ENCODE assay signal across 8 cellular contexts in the genomic region with DNA sequence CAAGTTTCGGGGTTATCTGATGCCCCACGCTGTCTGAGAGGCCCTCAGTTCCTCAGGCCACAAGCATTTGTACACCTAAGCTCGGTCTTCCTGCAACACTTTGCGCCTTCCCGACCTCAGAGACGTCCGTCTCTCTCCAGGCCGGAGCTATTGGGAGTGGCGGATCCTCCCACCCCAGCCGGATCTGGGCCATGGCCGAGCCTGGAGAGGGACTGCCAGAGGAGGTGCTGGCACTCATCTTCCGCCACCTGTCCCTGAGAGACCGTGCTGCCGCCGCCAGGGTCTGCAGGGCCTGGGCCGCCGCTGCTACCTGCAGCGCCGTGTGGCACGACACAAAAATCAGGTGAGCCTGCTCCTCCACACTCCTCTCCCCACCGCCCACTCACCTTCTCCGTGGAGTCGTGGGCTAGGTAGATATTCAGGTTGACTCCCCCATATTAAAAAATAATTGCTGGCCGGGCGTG. TPM values are rescaled to one million over a fixed set of nuclear protein-coding genes. Genes with fewer than 3 reads are reported as not detected.
DNase-seq lines count a peak whose midpoint lies in the region; ATAC-seq and TF ChIP-seq lines count a peak whose summit lies in the region.

No MANE protein-coding gene starts in this region.

- dilution Hi-C loops in IMR-90 (cut with HindIII; ENCODE audit: low sequenced_read_pairs, unreplicated experiment) = no loop called here

- H3K9me3 ChIP-seq in AG04450 (ENCODE audit: control insufficient read depth, insufficient read depth, low read length) (peaks cover 7% of the 10 kb centered on the region; the same call in 1 of the 2 replicates), IMR-90 (ENCODE audit: control insufficient read depth, insufficient read depth, low read length) (no peaks in the 10 kb centered on the region)

- H3K4ac ChIP-seq in IMR-90 (ENCODE audit: low read depth, low read length) = no peak overlapping the region

- TF ChIP-seq POLR2A in IMR-90 (IDR thresholded peaks at IDR 0.05; ENCODE audit: low read depth, low read length) = no peak

- H3K9ac ChIP-seq in IMR-90 (ENCODE audit: low read depth, low read length) = no peak overlapping the region

- CTCF ChIA-PET in AG04450 (lab: Charles Lee) = interaction anchor here (1.1 to 3.1 kb wide), 2 partner anchors 9 to 207 kb away, joined by 3 to 11 read pairs; a partner anchor contains a TSS
- CTCF ChIA-PET in IMR-90 (lab: Yijun Ruan, JAX) = interaction anchor here (0.6 kb wide), 1 partner anchor 11 kb away, joined by 4 read pairs; a partner anchor contains a TSS

- no peak overlapping the region for H4K91ac ChIP-seq in IMR-90 (ENCODE audit: insufficient read depth, low read depth, low read length)

- DNase-seq in AG04450 (ENCODE audit: low read depth, low spot score) = no peak
- no peak for DNase-seq in IMR-90
- peak; percentile 75 for DNase-seq in coronary artery (ENCODE audit: low spot score)
- no peak for DNase-seq in mesothelial cell of epicardium (ENCODE audit: low spot score in 2 of 2, unreplicated experiment in 2 of 2)
- no peak for DNase-seq in stimulated activated CD4-positive, alpha-beta T cell treated with anti-CD3 and anti-CD28 coated beads, Interleukin-2, amount 100 ng/mL, for 24 hours
- DNase-seq in amniotic stem cell (lab: John Stamatoyannopoulos, UW) = no peak

- H2BK5ac ChIP-seq in IMR-90 (ENCODE audit: low read depth, low read length, poor library complexity, severe bottlenecking) = no peak overlapping the region

- H2BK20ac ChIP-seq in IMR-90 (ENCODE audit: low read depth, low read length) = no peak overlapping the region

- TF ChIP-seq RAD21 in IMR-90 (IDR thresholded peaks at IDR 0.05; ENCODE audit: low read length) = no peak

- H3K4me3 Mint-ChIP-seq in mesothelial cell of epicardium = peak overlapping the region; percentile 20

- peak overlapping the region; percentile 49; the same call in 1 of the 2 replicates for H4K5ac ChIP-seq in IMR-90 (ENCODE audit: low read depth, low read length)

- H3K27me3 Mint-ChIP-seq in mesothelial cell of epicardium (ENCODE audit: low read depth) = peaks cover 95% of the 10 kb centered on the region

- H4K20me1 ChIP-seq in IMR-90 (ENCODE audit: insufficient read depth, low read length) = peaks cover 10% of the 10 kb centered on the region

- no peaks in the 10 kb centered on the region for H3K9me3 Mint-ChIP-seq in mesothelial cell of epicardium

- H3K36me3 Mint-ChIP-seq in mesothelial cell of epicardium = no peaks in the 10 kb centered on the region

- H3K27ac Mint-ChIP-seq in mesothelial cell of epicardium = no peak overlapping the region

- H3K79me1 ChIP-seq in IMR-90 (ENCODE audit: low read depth in 1 of 2, low read length in 2 of 2) = peaks cover 10 to 25% of the 10 kb centered on the region in 2 experiments; a peak in 2 of 4 replicates

- peak overlapping the region; percentile 61; the same call in 1 of the 2 replicates for H2AK5ac ChIP-seq in IMR-90 (ENCODE audit: low read depth, low read length)

- no peak overlapping the region for H3K14ac ChIP-seq in IMR-90 (replicated peaks; ENCODE audit: low read depth, low read length)

- H3K27ac ChIP-seq in AG04450 (ENCODE audit: low read depth, low read length) = no peak overlapping the region
- H3K27ac ChIP-seq in IMR-90 (ENCODE audit: insufficient read depth, low read length) = no peak overlapping the region
- H3K27ac ChIP-seq in coronary artery = no peak overlapping the region

- TF ChIP-seq CTCF in AG04450 (IDR thresholded peaks at IDR 0.05; ENCODE audit: low read depth, low read length) = no peak
- no peak for TF ChIP-seq CTCF in IMR-90 (conservative IDR thresholded peaks at IDR 0.05; ENCODE audit: low read depth, low read length)
- TF ChIP-seq CTCF in coronary artery (IDR thresholded peaks at IDR 0.05) = no peak
- TF ChIP-seq CTCF in mesothelial cell of epicardium (IDR thresholded peaks at IDR 0.05; ENCODE audit: unreplicated experiment) = no peak

- H3K56ac ChIP-seq in IMR-90 (ENCODE audit: extremely low read depth, insufficient read depth, low read length) = no peak overlapping the region

- H3K23ac ChIP-seq in IMR-90 (ENCODE audit: low read depth, low read length) = peak overlapping the region; percentile 35; the same call in 1 of the 2 replicates

- H2AFZ ChIP-seq in IMR-90 (replicated peaks; ENCODE audit: low read length, poor library complexity) = peak overlapping the region; percentile 19

- no peak overlapping the region for H2BK15ac ChIP-seq in IMR-90 (ENCODE audit: low read depth, low read length)

- H3K27me3 ChIP-seq in AG04450 (ENCODE audit: control insufficient read depth, insufficient read depth, low read length) (peaks cover 39% of the 10 kb centered on the region), IMR-90 (ENCODE audit: control insufficient read depth, insufficient read depth, low read length) (peaks cover 24% of the 10 kb centered on the region; the same call in 1 of the 2 replicates)

- peaks cover 18% of the 10 kb centered on the region; the same call in 1 of the 2 replicates for H3K4me1 ChIP-seq in IMR-90 (ENCODE audit: control insufficient read depth, insufficient read depth, low read length)

- H3K18ac ChIP-seq in IMR-90 (ENCODE audit: low read depth, low read length) = no peak overlapping the region

- H2BK120ac ChIP-seq in IMR-90 (ENCODE audit: low read depth, low read length) = no peak overlapping the region

- H3K4me3 ChIP-seq in AG04450 (ENCODE audit: low read depth, low read length) (peak overlapping the region; percentile 92), IMR-90 (ENCODE audit: insufficient read depth, low read depth, low read length) (no peak overlapping the region), coronary artery (peak overlapping the region; percentile 82)

- peaks cover 5% of the 10 kb centered on the region; the same call in 1 of the 2 replicates for H3K9me1 ChIP-seq in IMR-90 (ENCODE audit: insufficient read depth, low read length)

- H3K4me2 ChIP-seq in IMR-90 (ENCODE audit: low read depth, low read length) = peak overlapping the region; percentile 66

- 43% methylated on average over 2 of the region's 25 CpGs; no CpG with 5 or more reads in 1 of the 2 experiments for WGBS in IMR-90 (ENCODE audit: extremely low coverage in 2 of 2, insufficient read length in 1 of 2), 2 experiments

- POLR2A ChIA-PET in AG04450 (lab: Yijun Ruan, JAX) = no interaction called here
- POLR2A ChIA-PET in IMR-90 (lab: Charles Lee; ENCODE audit: unreplicated experiment) = no interaction called here

- intact Hi-C loops in IMR-90 (cut with micrococcal nuclease) = no loop called here

- no TSS peak for BruUV-seq in IMR-90 (replicated peaks; lab: Mats Ljungman, UMichigan)

- peak overlapping the region; percentile 7 for H2AK9ac ChIP-seq in IMR-90 (replicated peaks; ENCODE audit: low read depth, low read length, poor library complexity)

- ATAC-seq in IMR-90 (ENCODE audit: low read depth) (no peak), HG03175 (IDR thresholded peaks at IDR 0.05; ENCODE audit: unreplicated experiment) (no peak), GM18873 (IDR thresholded peaks at IDR 0.05; ENCODE audit: low FRiP score, unreplicated experiment) (no peak)

- in situ Hi-C loops in IMR-90 (cut with MboI; ENCODE audit: low sequenced_read_pairs) = no loop called here

- H3K36me3 ChIP-seq in IMR-90 (ENCODE audit: control insufficient read depth, insufficient read depth, low read length) = peaks cover 3% of the 10 kb centered on the region; the same call in 1 of the 2 replicates

- peaks cover 24% of the 10 kb centered on the region for H3K4me1 Mint-ChIP-seq in mesothelial cell of epicardium

- H4K8ac ChIP-seq in IMR-90 (ENCODE audit: low read depth in 2 of 2, low read length in 2 of 2) = no peak overlapping the region

RNA-seq across cellular contexts. Expression of a gene that starts 1.9 kb away (rescaled TPM):
- polyA plus RNA-seq in AG04450 (2011; rRNA removed) (2.7 and 3.2 TPM in 2 replicates), IMR-90 (2012; rRNA removed) (12.5 and 14.5 TPM in 2 replicates)
- polyA minus RNA-seq in AG04450 (2011; rRNA and poly(A)+ RNA removed) = 2.1 TPM in 2 replicates
- total RNA-seq in IMR-90 (2012; rRNA removed) (1.9 and 2.3 TPM in 2 replicates), mesothelial cell of epicardium (8.1 to 8.9 TPM (median 8.2 TPM) in 3 replicates)
- 6.2 and 16.3 TPM in 2 replicates for polyA plus RNA-seq in IMR-90 (2012; cell fraction: cytosol; rRNA removed)
- polyA plus RNA-seq in IMR-90 (2012; cell fraction: nucleus; rRNA removed; ENCODE audit: low replicate concordance) = 88.4 and 231 TPM in 2 replicates

RNA-seq across cellular contexts. Expression of a gene that starts 1.9 kb away (rescaled TPM):
- 9.4 and 10.9 TPM in 2 replicates for polyA plus RNA-seq in AG04450 (2011; rRNA removed)
- polyA minus RNA-seq in AG04450 (2011; rRNA and poly(A)+ RNA removed) = 3.7 and 4.6 TPM in 2 replicates
- total RNA-seq in IMR-90 (2012; rRNA removed) = 8.1 and 8.6 TPM in 2 replicates
- 14.6 and 18.6 TPM in 2 replicates for polyA plus RNA-seq in IMR-90 (2012; rRNA removed)
- polyA plus RNA-seq in IMR-90 (2012; cell fraction: cytosol; rRNA removed) = 24.3 and 38.7 TPM in 2 replicates
- 32.6 and 82.1 TPM in 2 replicates for polyA plus RNA-seq in IMR-90 (2012; cell fraction: nucleus; rRNA removed; ENCODE audit: low replicate concordance)
- 7.2 to 7.8 TPM (median 7.8 TPM) in 3 replicates for total RNA-seq in mesothelial cell of epicardium

RNA-seq across cellular contexts. Expression of a gene that starts 2.9 kb away (rescaled TPM):
- polyA plus RNA-seq in AG04450 (2011; rRNA removed) = 0.82 and 1.0 TPM in 2 replicates
- 1.5 and 2.6 TPM in 2 replicates for polyA minus RNA-seq in AG04450 (2011; rRNA and poly(A)+ RNA removed)
- 0.54 and 0.83 TPM in 2 replicates for total RNA-seq in IMR-90 (2012; rRNA removed)
- polyA plus RNA-seq in IMR-90 (2012; rRNA removed) = 6.7 and 7.5 TPM in 2 replicates
- 0.50 and 2.0 TPM in 2 replicates for polyA plus RNA-seq in IMR-90 (2012; cell fraction: cytosol; rRNA removed)
- polyA plus RNA-seq in IMR-90 (2012; cell fraction: nucleus; rRNA removed; ENCODE audit: low replicate concordance) = 125 and 166 TPM in 2 replicates
- 10.7 to 14.2 TPM (median 13.1 TPM) in 3 replicates for total RNA-seq in mesothelial cell of epicardium

RNA-seq across cellular contexts. Expression of a gene that starts 8.7 kb away (rescaled TPM):
- polyA plus RNA-seq in AG04450 (2011; rRNA removed) = 8.2 and 10.7 TPM in 2 replicates
- polyA minus RNA-seq in AG04450 (2011; rRNA and poly(A)+ RNA removed) = 3.9 and 4.7 TPM in 2 replicates
- total RNA-seq in IMR-90 (2012; rRNA removed) = 5.0 and 6.1 TPM in 2 replicates
- 16.9 and 17.2 TPM in 2 replicates for polyA plus RNA-seq in IMR-90 (2012; rRNA removed)
- polyA plus RNA-seq in IMR-90 (2012; cell fraction: cytosol; rRNA removed) = 17.3 and 24.9 TPM in 2 replicates
- 60.1 and 82.3 TPM in 2 replicates for polyA plus RNA-seq in IMR-90 (2012; cell fraction: nucleus; rRNA removed; ENCODE audit: low replicate concordance)
- total RNA-seq in mesothelial cell of epicardium = 14.0 to 15.5 TPM (median 14.2 TPM) in 3 replicates

RNA-seq across cellular contexts. Expression of a gene that starts 10.8 kb away (rescaled TPM):
- 18.6 and 25.6 TPM in 2 replicates for polyA plus RNA-seq in AG04450 (2011; rRNA removed)
- 20.3 and 21.7 TPM in 2 replicates for polyA minus RNA-seq in AG04450 (2011; rRNA and poly(A)+ RNA removed)
- total RNA-seq in IMR-90 (2012; rRNA removed) = 5.0 and 5.3 TPM in 2 replicates
- polyA plus RNA-seq in IMR-90 (2012; rRNA removed) = 12.0 and 13.3 TPM in 2 replicates
- 19.3 and 27.2 TPM in 2 replicates for polyA plus RNA-seq in IMR-90 (2012; cell fraction: cytosol; rRNA removed)
- polyA plus RNA-seq in IMR-90 (2012; cell fraction: nucleus; rRNA removed; ENCODE audit: low replicate concordance) = 18.2 and 30.1 TPM in 2 replicates
- 20.1 to 21.4 TPM (median 20.6 TPM) in 3 replicates for total RNA-seq in mesothelial cell of epicardium
